In the genomic region with DNA sequence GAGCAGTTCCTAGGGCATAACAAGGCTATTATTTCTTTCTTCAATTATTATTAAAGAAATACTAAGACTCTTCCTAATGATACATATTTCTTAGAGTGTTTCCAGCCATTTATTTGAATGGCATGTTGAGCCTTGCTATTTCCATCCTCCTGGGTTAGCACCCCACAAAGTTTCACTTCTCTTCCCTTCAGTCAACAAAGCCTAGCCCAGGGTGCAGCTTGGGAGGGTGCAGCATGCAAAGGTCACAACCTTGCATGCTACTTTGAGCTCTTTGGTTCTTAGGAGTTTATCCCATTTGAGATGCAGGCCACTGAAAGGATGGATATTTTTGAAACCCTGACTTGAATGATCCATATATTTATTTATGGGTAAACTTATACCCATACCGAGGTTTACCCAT, we compare ENCODE assay signal across 16 cellular contexts.
A peak's percentile ranks its signal among the peaks of the same experiment; 100 is the strongest.
DNase-seq lines count a peak whose midpoint lies in the region; ATAC-seq and TF ChIP-seq lines count a peak whose summit lies in the region.
"Had no signal": no experiment of that assay in that cellular context is flagged by ENCODE, and none has a peak within 500 bp of the region (broad histone marks: within the 10 kb centered on the region; RNA-seq: fewer than 3 reads in every experiment).

No MANE protein-coding gene starts in this region.

- no peak overlapping the region for H2AFZ ChIP-seq in MM.1S (ENCODE audit: low read length)

- H3K27me3 ChIP-seq in MM.1S (replicated peaks; ENCODE audit: insufficient read depth, low read length) = no peaks in the 10 kb centered on the region
- no peaks in the 10 kb centered on the region for H3K27me3 ChIP-seq in upper lobe of left lung
- H3K27me3 ChIP-seq: BLaER1 had no signal

- ATAC-seq in GM19351 (IDR thresholded peaks at IDR 0.05; ENCODE audit: unreplicated experiment) (peak; percentile 69), upper lobe of left lung (ENCODE audit: low FRiP score in 2 of 2) (no peak)
- ATAC-seq: CD8-positive, alpha-beta T cell had no signal

- DNase-seq in MM.1S (peak; percentile 41), RPMI8226 (peak; percentile 66), A172 (ENCODE audit: low spot score) (no peak), HK-2 (ENCODE audit: unreplicated experiment) (no peak), upper lobe of left lung (no peak)
- DNase-seq: Caco-2; CD4-positive, CD25-positive, alpha-beta regulatory T cell; CD8-positive, alpha-beta T cell; DMS153; DND-41; GOT3; HFFc6 had no signal

- 94 to 96% methylated on average over 1 of the region's 1 CpG for WGBS in upper lobe of left lung, 2 donors

- H3K9ac ChIP-seq in MM.1S (ENCODE audit: low read length) = no peak overlapping the region
- H3K9ac ChIP-seq: BLaER1 had no signal

- no peak for TF ChIP-seq EP300 in upper lobe of left lung (IDR thresholded peaks at IDR 0.05)

- no peaks in the 10 kb centered on the region for H4K20me1 ChIP-seq in MM.1S (ENCODE audit: insufficient read depth, low read length)
- H4K20me1 ChIP-seq: BLaER1 had no signal

- no peaks in the 10 kb centered on the region for H3K79me2 ChIP-seq in MM.1S (ENCODE audit: low read length)

- H3K4me3 ChIP-seq in MM.1S (ENCODE audit: low read length) (no peak overlapping the region), upper lobe of left lung (no peak overlapping the region)
- H3K4me3 ChIP-seq: BLaER1, HAP-1 had no signal

- H3K4me2 ChIP-seq in MM.1S (ENCODE audit: low read depth, low read length) = 0 out of 2 replicates have a peak overlapping the region, but pooled peaks have one; percentile 11
- H3K4me2 ChIP-seq: BLaER1 had no signal

- no peaks in the 10 kb centered on the region for H3K9me3 ChIP-seq in MM.1S (replicated peaks; ENCODE audit: insufficient read depth, low read length)
- peaks cover 0 to 6% (median 1%) of the 10 kb centered on the region in 4 donors for H3K9me3 ChIP-seq in upper lobe of left lung
- H3K9me3 ChIP-seq: Caco-2, HAP-1 had no signal

- H3K36me3 ChIP-seq in MM.1S (replicated peaks; ENCODE audit: insufficient read depth, low read length) = no peaks in the 10 kb centered on the region
- H3K36me3 ChIP-seq in upper lobe of left lung = no peaks in the 10 kb centered on the region
- H3K36me3 ChIP-seq: BLaER1, HAP-1 had no signal

- TF ChIP-seq POLR2A in upper lobe of left lung (IDR thresholded peaks at IDR 0.05) = no peak

- H3K4me1 ChIP-seq in MM.1S (ENCODE audit: low read length) = peaks cover 13% of the 10 kb centered on the region
- no peaks in the 10 kb centered on the region for H3K4me1 ChIP-seq in upper lobe of left lung
- H3K4me1 ChIP-seq: BLaER1, Caco-2, HAP-1 had no signal

- no peaks in the 10 kb centered on the region for H3K9me2 ChIP-seq in MM.1S (replicated peaks; ENCODE audit: insufficient read depth, low read length)

- no peaks in the 10 kb centered on the region for H3F3A ChIP-seq in MM.1S (ENCODE audit: insufficient read depth, low read length)

- H3K27ac ChIP-seq in MM.1S (ENCODE audit: low read length) = peak overlapping the region; percentile 3; the same call in 1 of the 2 replicates
- H3K27ac ChIP-seq in upper lobe of left lung = no peak overlapping the region
- H3K27ac ChIP-seq: BLaER1, C4-2B had no signal

- TF ChIP-seq CTCF in MM.1S (IDR thresholded peaks at IDR 0.05; ENCODE audit: low read length) = no peak
- TF ChIP-seq CTCF in upper lobe of left lung (IDR thresholded peaks at IDR 0.05) = no peak

Comparison
In these comparisons a context has a peak if more than half of its experiments do, and no peak if none do; other contexts are left out.
1. DNase-seq: peak in MM.1S (single experiment) and RPMI8226 (single experiment); none in A172 (single experiment), HK-2 (single experiment) and upper lobe of left lung (0 of 2).